In the genomic region with DNA sequence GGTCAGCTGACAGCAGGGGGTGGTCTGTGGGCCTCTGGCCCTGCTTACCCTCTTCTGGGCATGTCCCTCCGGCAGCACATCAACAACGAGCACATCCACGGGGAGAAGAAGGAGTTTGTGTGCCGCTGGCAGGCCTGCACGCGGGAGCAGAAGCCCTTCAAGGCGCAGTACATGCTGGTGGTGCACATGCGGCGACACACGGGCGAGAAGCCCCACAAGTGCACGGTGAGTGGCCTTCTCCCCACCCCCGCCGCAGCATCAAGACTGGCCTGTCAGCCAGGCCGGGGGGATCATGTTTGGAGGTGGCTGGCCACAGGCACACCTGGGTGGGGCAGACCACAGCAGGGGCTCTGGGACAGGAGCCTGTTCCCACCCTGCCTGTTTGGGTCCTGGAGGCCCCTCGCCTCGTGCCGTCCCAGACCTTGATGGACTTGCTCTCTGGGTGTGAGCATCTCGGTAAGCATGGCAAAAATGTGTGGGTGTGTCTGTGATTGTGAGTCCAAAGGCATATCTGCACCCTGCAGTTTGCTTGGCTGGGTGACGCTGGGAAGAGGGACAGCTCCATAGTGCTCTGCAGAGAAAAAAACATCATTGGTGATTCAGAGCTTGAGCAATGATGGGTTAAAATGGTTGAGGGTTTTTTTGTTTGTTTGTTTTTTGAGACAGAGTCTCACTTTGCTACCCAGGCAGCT, we compare ENCODE assay signal across 26 cellular contexts.
DNase-seq lines count a peak whose midpoint lies in the region; ATAC-seq and TF ChIP-seq lines count a peak whose summit lies in the region.
"Had no signal": no experiment of that assay in that cellular context is flagged by ENCODE, and none has a peak within 500 bp of the region (broad histone marks: within the 10 kb centered on the region; RNA-seq: fewer than 3 reads in every experiment).

No MANE protein-coding gene starts in this region.

- H3K27ac Mint-ChIP-seq in CD14-positive monocyte (no peak overlapping the region), H9 (no peak overlapping the region)
- H3K27ac Mint-ChIP-seq: activated CD8-positive, alpha-beta T cell treated with anti-CD3 and anti-CD28 coated beads for 36 hours had no signal

- H2BK12ac ChIP-seq in neuronal stem cell (ENCODE audit: low read length) (no peak overlapping the region), H9 (ENCODE audit: insufficient read length, low read depth, low read length) (no peak overlapping the region)

- H3F3A ChIP-seq in PC-3 (ENCODE audit: low read length, unreplicated experiment) = no peaks in the 10 kb centered on the region

- H3K9me3 Mint-ChIP-seq in CD14-positive monocyte = peaks cover 0 to 2% (median 0%) of the 10 kb centered on the region in 7 donors
- no peaks in the 10 kb centered on the region for H3K9me3 Mint-ChIP-seq in H9
- H3K9me3 Mint-ChIP-seq: activated CD8-positive, alpha-beta T cell treated with anti-CD3 and anti-CD28 coated beads for 36 hours had no signal

- H3K79me2 ChIP-seq in PC-3 (ENCODE audit: low read length) (no peaks in the 10 kb centered on the region), H9 (ENCODE audit: insufficient read depth, low read length) (no peaks in the 10 kb centered on the region)

- H3K9ac ChIP-seq in PC-3 (ENCODE audit: low read length) (no peak overlapping the region), neuronal stem cell (ENCODE audit: low read depth, low read length, poor library complexity) (peak overlapping the region; percentile 25), H9 (ENCODE audit: extremely low read depth, insufficient read length, low read length) (no peak overlapping the region)

- no peak overlapping the region for H3T11ph ChIP-seq in H9 (ENCODE audit: low read length)

- peak overlapping the region; percentile 95 for H3K14ac ChIP-seq in neuronal stem cell (ENCODE audit: low read length)
- no peak overlapping the region for H3K14ac ChIP-seq in H9 (ENCODE audit: insufficient read depth, low read length)

- H3K27ac ChIP-seq in PC-3 (ENCODE audit: low read length) (no peak overlapping the region), neuronal stem cell (replicated peaks; ENCODE audit: low read length) (no peak overlapping the region), H9 (ENCODE audit: insufficient read length, low read depth, low read length) (no peak overlapping the region)
- H3K27ac ChIP-seq: C4-2B, esophagus squamous epithelium, gastroesophageal sphincter, SJCRH30, skin epidermis, vagina had no signal

- H3K36me3 Mint-ChIP-seq in CD14-positive monocyte = no peaks in the 10 kb centered on the region
- H3K36me3 Mint-ChIP-seq in H9 (ENCODE audit: insufficient read depth in 1 of 3, low read depth in 3 of 3) = peaks cover 35 to 78% (median 77%) of the 10 kb centered on the region in 3 experiments

- POLR2A ChIA-PET in PC-3 (lab: Charles Lee; ENCODE audit: unreplicated experiment) = interaction anchor here (0.6 kb wide), 1 partner anchor 72 kb away, joined by 3 read pairs; no protein-coding TSS in a partner anchor

- no peaks in the 10 kb centered on the region for H3K9me3 ChIP-seq in PC-3 (ENCODE audit: low read length)
- peaks cover 0 to 11% of the 10 kb centered on the region in 2 donors for H3K9me3 ChIP-seq in neuronal stem cell (replicated peaks in 1 of 2; ENCODE audit: control insufficient read depth in 2 of 2, insufficient read depth in 1 of 2, low read depth in 1 of 2, low read length in 2 of 2)
- H3K9me3 ChIP-seq in H9 (ENCODE audit: control insufficient read depth, low read depth, low read length) = no peaks in the 10 kb centered on the region
- H3K9me3 ChIP-seq: esophagus squamous epithelium, gastroesophageal sphincter, vagina had no signal

- no peak overlapping the region for H2BK5ac ChIP-seq in neuronal stem cell (ENCODE audit: low read length)
- no peak overlapping the region for H2BK5ac ChIP-seq in H9 (ENCODE audit: insufficient read length, low read length)

- H3K4me1 ChIP-seq in PC-3 (ENCODE audit: insufficient read depth, low read length) (no peaks in the 10 kb centered on the region), neuronal stem cell (ENCODE audit: control insufficient read depth in 2 of 2, insufficient read depth in 1 of 2, low read depth in 1 of 2, low read length in 2 of 2) (no peaks in the 10 kb centered on the region), H9 (ENCODE audit: insufficient read depth, low read length) (no peaks in the 10 kb centered on the region)
- H3K4me1 ChIP-seq: gastroesophageal sphincter, vagina had no signal

- no peak overlapping the region for H2AFZ ChIP-seq in PC-3 (ENCODE audit: low read length)
- no peak overlapping the region for H2AFZ ChIP-seq in neuronal stem cell (ENCODE audit: low read length)
- no peak overlapping the region for H2AFZ ChIP-seq in H9 (ENCODE audit: low read length)

- TF ChIP-seq CTCF in CD14-positive monocyte (IDR thresholded peaks at IDR 0.05) (no peak), PC-3 (conservative IDR thresholded peaks at IDR 0.05; ENCODE audit: low read depth, low read length) (no peak), epithelial cell of esophagus (IDR thresholded peaks at IDR 0.05; ENCODE audit: insufficient read depth, low read depth, low read length, missing control alignments) (no peak), H9 (conservative IDR thresholded peaks at IDR 0.05) (no peak)

- no peak overlapping the region for H3K4ac ChIP-seq in neuronal stem cell (ENCODE audit: low read length)
- H3K4ac ChIP-seq in H9 (ENCODE audit: low read depth, low read length) = no peak overlapping the region

- H3K27me3 Mint-ChIP-seq in CD14-positive monocyte (ENCODE audit: low read depth in 3 of 3) = peaks cover 0 to 5% (median 4%) of the 10 kb centered on the region in 3 donors
- H3K27me3 Mint-ChIP-seq in H9 (ENCODE audit: low read depth) = no peaks in the 10 kb centered on the region; the same call in 1 of the 2 replicates
- H3K27me3 Mint-ChIP-seq: activated CD8-positive, alpha-beta T cell treated with anti-CD3 and anti-CD28 coated beads for 36 hours had no signal

- H3K56ac ChIP-seq in H9 (ENCODE audit: insufficient read length, low read depth, low read length) = no peak overlapping the region

- no peaks in the 10 kb centered on the region for H3K23me2 ChIP-seq in H9 (ENCODE audit: insufficient read length, low read depth, low read length, poor library complexity, severe bottlenecking)

- H3K23ac ChIP-seq in neuronal stem cell (ENCODE audit: low read depth, low read length, poor library complexity) = no peak overlapping the region
- H3K23ac ChIP-seq in H9 (ENCODE audit: insufficient read length, low read depth, low read length) = no peak overlapping the region

- H3K4me2 ChIP-seq in PC-3 (ENCODE audit: low read length) (no peak overlapping the region), neuronal stem cell (ENCODE audit: insufficient read depth, low read length, poor library complexity, severe bottlenecking) (no peak overlapping the region), H9 (ENCODE audit: insufficient read depth, insufficient read length, low read length) (no peak overlapping the region)

- H2BK120ac ChIP-seq in neuronal stem cell (ENCODE audit: low read depth, low read length) (no peak overlapping the region), H9 (ENCODE audit: low read depth, low read length, poor library complexity, severe bottlenecking) (no peak overlapping the region)

- H3K36me3 ChIP-seq in PC-3 (ENCODE audit: low read depth, low read length) = no peaks in the 10 kb centered on the region
- peaks cover 40 to 100% of the 10 kb centered on the region in 2 donors for H3K36me3 ChIP-seq in neuronal stem cell (replicated peaks in 1 of 2; ENCODE audit: control insufficient read depth in 2 of 2, insufficient read depth in 2 of 2, low read length in 2 of 2)
- H3K36me3 ChIP-seq: esophagus squamous epithelium, vagina had no signal

- H4K8ac ChIP-seq in neuronal stem cell (ENCODE audit: low read depth, low read length) (no peak overlapping the region), H9 (replicated peaks; ENCODE audit: insufficient read length, low read depth, low read length) (no peak overlapping the region)

- no CpG with 5 or more reads among the region's 20 CpGs for WGBS in neuronal stem cell (ENCODE audit: extremely low coverage in 2 of 2, insufficient read length in 2 of 2, insufficient replicate concordance in 1 of 2), 2 donors
- WGBS in H9 (ENCODE audit: extremely low coverage, insufficient read length, low lambda C conversion rate) = no CpG with 5 or more reads among the region's 20 CpGs

- H3K4me3 Mint-ChIP-seq in CD14-positive monocyte (no peak overlapping the region), H9 (no peak overlapping the region)
- H3K4me3 Mint-ChIP-seq: activated CD8-positive, alpha-beta T cell treated with anti-CD3 and anti-CD28 coated beads for 36 hours had no signal

- H2BK15ac ChIP-seq in neuronal stem cell (ENCODE audit: low read length) (no peak overlapping the region), H9 (ENCODE audit: low read depth, low read length) (no peak overlapping the region)

- H4K20me1 ChIP-seq in PC-3 (ENCODE audit: low read length) (no peaks in the 10 kb centered on the region), H9 (ENCODE audit: control insufficient read depth, insufficient read depth, insufficient read length) (no peaks in the 10 kb centered on the region)

- no TSS peak for BruUV-seq in PC-3 (replicated peaks; lab: Mats Ljungman, UMichigan)

- H3K79me1 ChIP-seq in neuronal stem cell (ENCODE audit: low read depth, low read length) = no peaks in the 10 kb centered on the region
- H3K79me1 ChIP-seq in H9 (ENCODE audit: insufficient read depth, low read depth, low read length, poor library complexity, severe bottlenecking) = no peaks in the 10 kb centered on the region

- H4K91ac ChIP-seq in neuronal stem cell (ENCODE audit: low read depth, low read length, poor library complexity) (no peak overlapping the region), H9 (ENCODE audit: insufficient read length, low read depth, low read length) (no peak overlapping the region)

- H3K4me1 Mint-ChIP-seq in CD14-positive monocyte (no peaks in the 10 kb centered on the region), H9 (peaks cover 13 to 15% of the 10 kb centered on the region in 2 experiments)

- DNase-seq in CD14-positive monocyte (ENCODE audit: low spot score) (peak; percentile 18), PC-3 (peak; percentile 28), epithelial cell of esophagus (ENCODE audit: low read depth) (peak; percentile 49), neuronal stem cell (ENCODE audit: low spot score) (no peak), NCI-H2227 (lab: John Stamatoyannopoulos, UW; ENCODE audit: unreplicated experiment) (no peak), H9 (no peak), activated T-cell treated with anti-CD3 and anti-CD28 coated beads for 4 hours (no peak), NCI-H2081 treated with DMSO at 0.1 percent for 48 hours (lab: John Stamatoyannopoulos, UW) (no peak)
- DNase-seq: activated CD4-positive, CD25-positive, alpha-beta regulatory T cell treated with anti-CD3 and anti-CD28 coated beads, Interleukin-2, amount 50 U/mL, for 72 hours; activated CD8-positive, alpha-beta T cell treated with anti-CD3 and anti-CD28 coated beads for 36 hours; cortex of kidney; DMS 273 treated with DMSO at 0.1 percent for 48 hours; esophagus squamous epithelium; islet precursor cell; NCI-H146; NCI-H524; NK-92 treated with Interleukin-12 subunit alpha and Interleukin-12 subunit beta, amount 100 ng/mL, for 24 hours; SJCRH30; stimulated activated CD4-positive, alpha-beta T cell treated with anti-CD3 and anti-CD28 coated beads, Interleukin-1b, Interleukin-23, amount 100 ng/mL, for 48 hours; T-helper 1 cell had no signal

- H2AK5ac ChIP-seq in neuronal stem cell (ENCODE audit: low read depth, low read length) (no peak overlapping the region), H9 (ENCODE audit: insufficient read length, low read length) (no peak overlapping the region)

- no peak overlapping the region for H2BK20ac ChIP-seq in H9 (ENCODE audit: low read depth, low read length, poor library complexity, severe bottlenecking)

- H3K18ac ChIP-seq in neuronal stem cell (ENCODE audit: low read length) = peak overlapping the region; percentile 55
- H3K18ac ChIP-seq in H9 (ENCODE audit: insufficient read length, low read depth, low read length) = no peak overlapping the region

- H3K4me3 ChIP-seq in PC-3 (ENCODE audit: low read length) = no peak overlapping the region
- H3K4me3 ChIP-seq in epithelial cell of esophagus (ENCODE audit: low read length) = no peak overlapping the region
- no peak overlapping the region for H3K4me3 ChIP-seq in neuronal stem cell (ENCODE audit: low read length in 2 of 2)
- H3K4me3 ChIP-seq: esophagus squamous epithelium, gastroesophageal sphincter, K562, SJCRH30, skin epidermis, vagina had no signal

- intact Hi-C loops in CD14-positive monocyte (cut with micrococcal nuclease) = no loop called here
- intact Hi-C loops in PC-3 (cut with micrococcal nuclease) = no loop called here

- no peak for ATAC-seq in PC-3
- ATAC-seq: activated CD8-positive, alpha-beta T cell treated with anti-CD3 and anti-CD28 coated beads for 36 hours; gastroesophageal sphincter; K562; Panc1 had no signal

- no peaks in the 10 kb centered on the region for H3K9me2 ChIP-seq in PC-3 (replicated peaks; ENCODE audit: low read length)

- CTCF ChIA-PET in PC-3 (lab: Charles Lee) = no interaction called here

- no peak overlapping the region for H4K5ac ChIP-seq in H9 (ENCODE audit: insufficient read length, low read depth, low read length)

- H3K27me3 ChIP-seq in PC-3 (ENCODE audit: low read length) (no peaks in the 10 kb centered on the region), neuronal stem cell (ENCODE audit: control insufficient read depth in 3 of 3, insufficient read depth in 3 of 3, low read depth in 1 of 3, low read length in 3 of 3) (no peaks in the 10 kb centered on the region), H9 (ENCODE audit: insufficient read depth, low read length) (no peaks in the 10 kb centered on the region)
- H3K27me3 ChIP-seq: esophagus squamous epithelium, gastroesophageal sphincter, SJCRH30, vagina had no signal

Comparison
In these comparisons a context has a peak if more than half of its experiments do, and no peak if none do; other contexts are left out.
1. DNase-seq: peak in CD14-positive monocyte (single experiment), PC-3 (single experiment) and epithelial cell of esophagus (single experiment); none in neuronal stem cell (single experiment), NCI-H2227 (single experiment), H9 (single experiment), activated T-cell treated with anti-CD3 and anti-CD28 coated beads for 4 hours (single experiment) and NCI-H2081 treated with DMSO at 0.1 percent for 48 hours (single experiment).